13 cellular contexts compared by ENCODE assay signal in the genomic region with DNA sequence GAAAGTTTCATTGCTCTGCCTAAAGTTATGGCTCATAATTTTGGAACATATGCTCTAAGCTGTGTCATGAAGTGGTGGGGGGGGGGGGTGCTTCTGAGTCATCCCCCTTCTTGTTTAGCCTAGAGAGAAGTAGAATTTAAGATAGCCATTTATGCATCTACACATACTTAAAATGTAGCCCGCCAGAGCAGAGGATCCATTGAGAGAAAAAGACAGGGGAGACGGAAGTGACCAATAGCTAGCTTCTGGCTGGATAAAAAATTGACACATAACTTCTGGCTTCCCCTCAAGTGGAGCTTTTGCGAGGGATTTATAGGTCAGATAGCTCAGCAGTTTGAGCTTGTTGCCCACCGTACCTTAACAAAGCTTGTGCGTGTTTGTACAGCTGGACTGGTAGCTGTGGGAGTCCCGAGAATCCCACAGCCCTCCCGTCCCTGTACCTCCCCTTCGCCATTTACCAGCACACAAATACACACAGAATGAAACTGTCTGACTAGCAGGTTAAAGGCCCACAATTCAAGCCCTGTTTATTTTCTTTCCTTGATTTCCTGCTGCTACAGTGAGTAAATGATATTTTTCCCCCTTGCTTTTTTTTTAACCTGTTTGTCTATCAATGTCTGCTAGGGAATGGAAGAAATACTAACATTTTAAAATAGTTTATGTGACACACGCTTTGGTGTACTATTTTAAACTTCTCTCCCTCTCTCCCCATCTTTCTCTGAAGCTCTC.
DNase-seq lines count a peak whose midpoint lies in the region; ATAC-seq and TF ChIP-seq lines count a peak whose summit lies in the region.
"Had no signal": no experiment of that assay in that cellular context is flagged by ENCODE, and none has a peak within 500 bp of the region (broad histone marks: within the 10 kb centered on the region; RNA-seq: fewer than 3 reads in every experiment).

No MANE protein-coding gene starts in this region.

- peak overlapping the region in 1 of 4 donors; percentile 1 for H3K4me3 ChIP-seq in stomach
- H3K4me3 ChIP-seq: heart right ventricle, Peyer's patch had no signal

- intact Hi-C loops in stomach (cut with DNase I; ENCODE audit: low total_unique reads) = no loop called here

- no peak for TF ChIP-seq CTCF in stomach (IDR thresholded peaks at IDR 0.05)

- no peak for ATAC-seq in GM18867 (IDR thresholded peaks at IDR 0.05; ENCODE audit: unreplicated experiment)
- ATAC-seq: activated CD4-positive, CD25-positive, alpha-beta regulatory T cell treated with anti-CD3 and anti-CD28 coated beads, Interleukin-2, amount 50 U/mL, for 24 hours; heart right ventricle; right cardiac atrium had no signal

- no peak overlapping the region for H3K27ac ChIP-seq in stomach
- H3K27ac ChIP-seq: heart right ventricle, Peyer's patch had no signal

- no peak for TF ChIP-seq EP300 in stomach (IDR thresholded peaks at IDR 0.05)

- DNase-seq in AG08395 (ENCODE audit: low spot score) (peak; percentile 63), NCI-H1092 (lab: John Stamatoyannopoulos, UW) (peak; percentile 90), SHP77 treated with DMSO at 0.1 percent for 48 hours (lab: John Stamatoyannopoulos, UW) (peak; percentile 91), glomerular visceral epithelial cell (ENCODE audit: extremely low spot score) (peak; percentile 6), NCI-H128 (lab: John Stamatoyannopoulos, UW; ENCODE audit: unreplicated experiment) (no peak), DMS153 treated with DMSO at 0.1 percent for 48 hours (lab: John Stamatoyannopoulos, UW; ENCODE audit: unreplicated experiment) (no peak), stomach (no peak)
- DNase-seq: heart right ventricle, NCI-H1105, Peyer's patch, right cardiac atrium had no signal

- H3K9me3 ChIP-seq in stomach = no peaks in the 10 kb centered on the region
- H3K9me3 ChIP-seq: heart right ventricle, Peyer's patch had no signal

- H3K27me3 ChIP-seq in stomach = no peaks in the 10 kb centered on the region
- H3K27me3 ChIP-seq: heart right ventricle, Peyer's patch had no signal

- WGBS in stomach, 5 donors = 28 to 50% (median 36%) methylated on average over 9 of the region's 9 CpGs

- no peak for TF ChIP-seq POLR2A in stomach (IDR thresholded peaks at IDR 0.05)

- no peaks in the 10 kb centered on the region for H3K36me3 ChIP-seq in stomach
- H3K36me3 ChIP-seq: heart right ventricle, Peyer's patch had no signal

- peaks cover 0 to 14% (median 3%) of the 10 kb centered on the region in 4 donors for H3K4me1 ChIP-seq in stomach
- H3K4me1 ChIP-seq: heart right ventricle, Peyer's patch had no signal

Comparison
In these comparisons a context has a peak if more than half of its experiments do, and no peak if none do; other contexts are left out.
1. DNase-seq: peak in AG08395 (single experiment), NCI-H1092 (single experiment), SHP77 treated with DMSO at 0.1 percent for 48 hours (single experiment) and glomerular visceral epithelial cell (single experiment); none in NCI-H128 (single experiment), DMS153 treated with DMSO at 0.1 percent for 48 hours (single experiment) and stomach (single experiment).